Comparison of ENCODE assay signal across 17 cellular contexts in genomic region chr10:71492871-71493270, GRCh38.
DNase-seq lines count a peak whose midpoint lies in the region; ATAC-seq and TF ChIP-seq lines count a peak whose summit lies in the region.
"Had no signal": no experiment of that assay in that cellular context is flagged by ENCODE, and none has a peak within 500 bp of the region (broad histone marks: within the 10 kb centered on the region; RNA-seq: fewer than 3 reads in every experiment).

No MANE protein-coding gene starts in this region.

- peaks cover 16% of the 10 kb centered on the region for H3K4me1 Mint-ChIP-seq in activated CD8-positive, alpha-beta T cell treated with anti-CD3 and anti-CD28 coated beads for 36 hours (ENCODE audit: low read depth)
- H3K4me1 Mint-ChIP-seq in activated CD8-positive, alpha-beta T cell treated with anti-CD3 and anti-CD28 coated beads, Interleukin-2, amount 10 ng/mL, durations not matched to agents 7 days and 5 days (ENCODE audit: low read depth), result peaks cover 15% of the 10 kb centered on the region
- H3K4me1 Mint-ChIP-seq in activated naive CD8-positive, alpha-beta T cell treated with anti-CD3 and anti-CD28 coated beads, Interleukin-2, amount 50 U/mL, for 24 hours, result peaks cover 29% of the 10 kb centered on the region
- H3K4me1 Mint-ChIP-seq: CD4-positive, alpha-beta memory T cell had no signal

- intact Hi-C loops in activated CD8-positive, alpha-beta T cell treated with anti-CD3 and anti-CD28 coated beads for 36 hours (cut with micrococcal nuclease), result no loop called here
- intact Hi-C loops in posterior vena cava (cut with DNase I) (no loop called here), heart right ventricle (cut with DNase I) (no loop called here)

- H3K9me3 Mint-ChIP-seq in activated CD8-positive, alpha-beta T cell treated with anti-CD3 and anti-CD28 coated beads for 36 hours, result peaks cover 9% of the 10 kb centered on the region
- H3K9me3 Mint-ChIP-seq in activated CD8-positive, alpha-beta T cell treated with anti-CD3 and anti-CD28 coated beads, Interleukin-2, amount 10 ng/mL, durations not matched to agents 7 days and 5 days (ENCODE audit: insufficient read depth), result peaks cover 4% of the 10 kb centered on the region
- H3K9me3 Mint-ChIP-seq in activated naive CD8-positive, alpha-beta T cell treated with anti-CD3 and anti-CD28 coated beads, Interleukin-2, amount 50 U/mL, for 24 hours, result peaks cover 13% of the 10 kb centered on the region

- peak; percentile 61 for ATAC-seq in activated CD8-positive, alpha-beta T cell treated with anti-CD3 and anti-CD28 coated beads for 36 hours
- no peak for ATAC-seq in activated CD8-positive, alpha-beta T cell treated with anti-CD3 and anti-CD28 coated beads, Interleukin-2, amount 10 ng/mL, durations not matched to agents 7 days and 5 days
- peak; percentile 88 for ATAC-seq in activated naive CD8-positive, alpha-beta T cell treated with anti-CD3 and anti-CD28 coated beads, Interleukin-2, amount 50 U/mL, for 24 hours
- no peak for ATAC-seq in heart right ventricle
- ATAC-seq: HepG2 had no signal

- no peaks in the 10 kb centered on the region for H3K27me3 Mint-ChIP-seq in activated CD8-positive, alpha-beta T cell treated with anti-CD3 and anti-CD28 coated beads for 36 hours
- H3K27me3 Mint-ChIP-seq in activated CD8-positive, alpha-beta T cell treated with anti-CD3 and anti-CD28 coated beads, Interleukin-2, amount 10 ng/mL, durations not matched to agents 7 days and 5 days (ENCODE audit: low read depth), result peaks cover 5% of the 10 kb centered on the region
- peaks cover 2% of the 10 kb centered on the region for H3K27me3 Mint-ChIP-seq in activated naive CD8-positive, alpha-beta T cell treated with anti-CD3 and anti-CD28 coated beads, Interleukin-2, amount 50 U/mL, for 24 hours

- no peak overlapping the region for H3K27ac ChIP-seq in heart right ventricle
- H3K27ac ChIP-seq: BLaER1 had no signal

- DNase-seq in activated CD8-positive, alpha-beta T cell treated with anti-CD3 and anti-CD28 coated beads for 36 hours, result peak; percentile 28
- no peak for DNase-seq in activated CD8-positive, alpha-beta T cell treated with anti-CD3 and anti-CD28 coated beads, Interleukin-2, amount 10 ng/mL, durations not matched to agents 7 days and 5 days
- peak; percentile 4 for DNase-seq in NCI-H226
- peak; percentile 32 for DNase-seq in activated naive CD8-positive, alpha-beta T cell treated with anti-CD3 and anti-CD28 coated beads, Interleukin-2, amount 50 U/mL, for 24 hours
- DNase-seq in posterior vena cava (ENCODE audit: low spot score), result peak; percentile 38
- DNase-seq in heart right ventricle, result no peak
- DNase-seq in NCI-H2107 treated with DMSO at 0.1 percent for 48 hours (lab: John Stamatoyannopoulos, UW; ENCODE audit: unreplicated experiment), result no peak
- DNase-seq in G401 (ENCODE audit: low spot score), result no peak
- DNase-seq: 8988T; CD4-positive, alpha-beta memory T cell; DMS153; DMS79; GF-D8 had no signal

- no peaks in the 10 kb centered on the region for H3K36me3 ChIP-seq in heart right ventricle
- H3K36me3 ChIP-seq: BLaER1, HAP-1 had no signal

- H3K4me3 Mint-ChIP-seq in activated CD8-positive, alpha-beta T cell treated with anti-CD3 and anti-CD28 coated beads for 36 hours, result no peak overlapping the region
- H3K4me3 Mint-ChIP-seq in activated CD8-positive, alpha-beta T cell treated with anti-CD3 and anti-CD28 coated beads, Interleukin-2, amount 10 ng/mL, durations not matched to agents 7 days and 5 days, result no peak overlapping the region
- peak overlapping the region; percentile 20 for H3K4me3 Mint-ChIP-seq in activated naive CD8-positive, alpha-beta T cell treated with anti-CD3 and anti-CD28 coated beads, Interleukin-2, amount 50 U/mL, for 24 hours
- H3K4me3 Mint-ChIP-seq: CD14-positive monocyte; CD4-positive, alpha-beta memory T cell had no signal

- peaks cover 0 to 23% (median 7%) of the 10 kb centered on the region in 11 donors for H3K9me3 ChIP-seq in heart right ventricle
- H3K9me3 ChIP-seq: HAP-1 had no signal

- H3K27me3 ChIP-seq in heart right ventricle, result no peaks in the 10 kb centered on the region
- H3K27me3 ChIP-seq: BLaER1 had no signal

- no peaks in the 10 kb centered on the region for H3K36me3 Mint-ChIP-seq in activated CD8-positive, alpha-beta T cell treated with anti-CD3 and anti-CD28 coated beads for 36 hours (ENCODE audit: low read depth)
- no peaks in the 10 kb centered on the region for H3K36me3 Mint-ChIP-seq in activated CD8-positive, alpha-beta T cell treated with anti-CD3 and anti-CD28 coated beads, Interleukin-2, amount 10 ng/mL, durations not matched to agents 7 days and 5 days (ENCODE audit: low read depth)
- peaks cover 4% of the 10 kb centered on the region for H3K36me3 Mint-ChIP-seq in activated naive CD8-positive, alpha-beta T cell treated with anti-CD3 and anti-CD28 coated beads, Interleukin-2, amount 50 U/mL, for 24 hours (ENCODE audit: low read depth)
- H3K36me3 Mint-ChIP-seq: CD14-positive monocyte; CD4-positive, alpha-beta memory T cell had no signal

- no peak for TF ChIP-seq CTCF in activated CD8-positive, alpha-beta T cell treated with anti-CD3 and anti-CD28 coated beads for 36 hours (IDR thresholded peaks at IDR 0.05)
- no peak for TF ChIP-seq CTCF in heart right ventricle (IDR thresholded peaks at IDR 0.05)

- POLR2A ChIA-PET in activated CD8-positive, alpha-beta T cell treated with anti-CD3 and anti-CD28 coated beads for 36 hours (lab: Charles Lee), result no interaction called here
- POLR2A ChIA-PET in activated CD8-positive, alpha-beta T cell treated with anti-CD3 and anti-CD28 coated beads, Interleukin-2, amount 10 ng/mL, durations not matched to agents 7 days and 5 days (lab: Charles Lee), result no interaction called here

- CTCF ChIA-PET in activated CD8-positive, alpha-beta T cell treated with anti-CD3 and anti-CD28 coated beads for 36 hours (lab: Charles Lee), result interaction anchor here (1.4 kb wide), 1 partner anchor 77 kb away, joined by 3 read pairs; no protein-coding TSS in a partner anchor
- CTCF ChIA-PET in activated CD8-positive, alpha-beta T cell treated with anti-CD3 and anti-CD28 coated beads, Interleukin-2, amount 10 ng/mL, durations not matched to agents 7 days and 5 days (lab: Charles Lee), result interaction anchor here (0.6 kb wide), 1 partner anchor 77 kb away, joined by 3 read pairs; no protein-coding TSS in a partner anchor

- H3K4me3 ChIP-seq in heart right ventricle, result no peak overlapping the region
- H3K4me3 ChIP-seq: BLaER1, HAP-1 had no signal

- H3K4me1 ChIP-seq in heart right ventricle, result peaks cover 0 to 7% (median 0%) of the 10 kb centered on the region in 9 donors

- no peak overlapping the region for H3K27ac Mint-ChIP-seq in activated CD8-positive, alpha-beta T cell treated with anti-CD3 and anti-CD28 coated beads for 36 hours
- H3K27ac Mint-ChIP-seq in activated CD8-positive, alpha-beta T cell treated with anti-CD3 and anti-CD28 coated beads, Interleukin-2, amount 10 ng/mL, durations not matched to agents 7 days and 5 days, result no peak overlapping the region
- H3K27ac Mint-ChIP-seq in activated naive CD8-positive, alpha-beta T cell treated with anti-CD3 and anti-CD28 coated beads, Interleukin-2, amount 50 U/mL, for 24 hours, result peak overlapping the region; percentile 3
- H3K27ac Mint-ChIP-seq: CD14-positive monocyte; CD4-positive, alpha-beta memory T cell had no signal

- WGBS in heart right ventricle, 2 donors, result 72 to 82% methylated on average over 6 of the region's 6 CpGs

- in situ Hi-C loops in G401 (cut with HindIII; ENCODE audit: low sequenced_read_pairs), result no loop called here

Comparison
In these comparisons a context has a peak if more than half of its experiments do, and no peak if none do; other contexts are left out.
1. ATAC-seq: peak in activated CD8-positive, alpha-beta T cell treated with anti-CD3 and anti-CD28 coated beads for 36 hours (single experiment) and activated naive CD8-positive, alpha-beta T cell treated with anti-CD3 and anti-CD28 coated beads, Interleukin-2, amount 50 U/mL, for 24 hours (single experiment); none in activated CD8-positive, alpha-beta T cell treated with anti-CD3 and anti-CD28 coated beads, Interleukin-2, amount 10 ng/mL, durations not matched to agents 7 days and 5 days (single experiment) and heart right ventricle (0 of 8).
2. DNase-seq: peak in activated CD8-positive, alpha-beta T cell treated with anti-CD3 and anti-CD28 coated beads for 36 hours (single experiment), NCI-H226 (single experiment), activated naive CD8-positive, alpha-beta T cell treated with anti-CD3 and anti-CD28 coated beads, Interleukin-2, amount 50 U/mL, for 24 hours (single experiment) and posterior vena cava (single experiment); none in activated CD8-positive, alpha-beta T cell treated with anti-CD3 and anti-CD28 coated beads, Interleukin-2, amount 10 ng/mL, durations not matched to agents 7 days and 5 days (single experiment), heart right ventricle (0 of 2), NCI-H2107 treated with DMSO at 0.1 percent for 48 hours (single experiment) and G401 (single experiment).